Comparison of ENCODE assay signal across 36 cellular contexts in genomic region chr4:170049793-170050192, GRCh38. TPM values are rescaled to one million over a fixed set of nuclear protein-coding genes. Genes with fewer than 3 reads are reported as not detected.
"Had no signal": no experiment of that assay in that cellular context is flagged by ENCODE, and none has a peak within 500 bp of the region (broad histone marks: within the 10 kb centered on the region; RNA-seq: fewer than 3 reads in every experiment).

No MANE protein-coding gene starts in this region.

- H3K9me3 Mint-ChIP-seq: activated B cell treated with CpG ODN at 0.5 μM for 24 hours; activated CD4-positive, alpha-beta memory T cell treated with anti-CD3 and anti-CD28 coated beads for 36 hours; activated CD4-positive, alpha-beta T cell treated with anti-CD3 and anti-CD28 coated beads, Interleukin-2, amount 10 ng/mL, durations not matched to agents 24 days and 14 days; activated CD8-positive, alpha-beta T cell treated with anti-CD3 and anti-CD28 coated beads for 36 hours; activated naive CD4-positive, alpha-beta T cell treated with anti-CD3 and anti-CD28 coated beads for 36 hours; activated naive CD4-positive, alpha-beta T cell treated with anti-CD3 and anti-CD28 coated beads, Interleukin-2, amount 50 U/mL, for 72 hours; activated naive CD8-positive, alpha-beta T cell treated with anti-CD3 and anti-CD28 coated beads for 36 hours; activated T-cell treated with anti-CD3 and anti-CD28 coated beads, Interleukin-2, amount 50 U/mL, for 4 hours; activated T-cell treated with anti-CD3 and anti-CD28 coated beads, Interleukin-2, amount 50 U/mL, for 72 hours; activated T-helper 1 cell treated with anti-CD3 and anti-CD28 coated beads, Interleukin-12 subunit alpha, Interleukin-12 subunit beta, Interleukin-2, Interleukin-4 antibody, amounts not matched to agents 30 ng/mL and 10 ng/mL and 1 ng/mL, durations not matched to agents 14 hours and 24 hours and 36 hours; activated T-helper 17 cell treated with anti-CD3 and anti-CD28 coated beads, Interleukin-2, amount 50 U/mL, for 72 hours; central memory CD8-positive, alpha-beta T cell; T-helper 1 cell treated with Interleukin-12 subunit alpha and Interleukin-12 subunit beta and Interleukin-4 antibody, amounts not matched to agents 30 μg/mL and 1 μg/mL, for 36 hours; T-helper 2 cell treated with Interferon-gamma antibody and Interleukin-4, amounts not matched to agents 5 μg/mL and 100 μg/mL, for 36 hours had no signal

- H3K36me3 ChIP-seq: cardiac muscle cell had no signal

- DNase-seq: activated B cell treated with CpG ODN at 0.5 μM for 24 hours; activated CD4-positive, alpha-beta memory T cell treated with anti-CD3 and anti-CD28 coated beads for 36 hours; activated CD4-positive, alpha-beta T cell treated with anti-CD3 and anti-CD28 coated beads for 4 hours; activated CD4-positive, alpha-beta T cell treated with anti-CD3 and anti-CD28 coated beads, Interleukin-2, amount 10 ng/mL, durations not matched to agents 24 days and 14 days; activated CD4-positive, alpha-beta T cell treated with anti-CD3 and anti-CD28 coated beads, Interleukin-2, amount 50 U/mL, for 1 hour; activated CD4-positive, alpha-beta T cell treated with anti-CD3 and anti-CD28 coated beads, Interleukin-2, amount 50 U/mL, for 4 hours; activated CD4-positive, CD25-positive, alpha-beta regulatory T cell treated with anti-CD3 and anti-CD28 coated beads, Interleukin-2, amount 50 U/mL, for 72 hours; activated CD8-positive, alpha-beta memory T cell treated with anti-CD3 and anti-CD28 coated beads, Interleukin-2, amount 50 U/mL, for 4 hours; activated CD8-positive, alpha-beta T cell treated with anti-CD3 and anti-CD28 coated beads for 36 hours; activated effector memory CD4-positive, alpha-beta T cell treated with anti-CD3 and anti-CD28 coated beads, Interleukin-2, amount 50 U/mL, for 16 hours; activated gamma-delta T cell treated with Interleukin-2 at 50 U/mL for 16 hours; activated naive CD4-positive, alpha-beta T cell; activated naive CD4-positive, alpha-beta T cell treated with anti-CD3 and anti-CD28 coated beads for 36 hours; activated naive CD4-positive, alpha-beta T cell treated with anti-CD3 and anti-CD28 coated beads, Interleukin-2, amount 50 U/mL, for 16 hours; activated naive CD8-positive, alpha-beta T cell treated with anti-CD3 and anti-CD28 coated beads for 36 hours; activated T-cell treated with anti-CD3 and anti-CD28 coated beads for 4 hours; activated T-cell treated with anti-CD3 and anti-CD28 coated beads, Interleukin-2, amount 50 U/mL, for 1 hour; activated T-cell treated with anti-CD3 and anti-CD28 coated beads, Interleukin-2, amount 50 U/mL, for 4 hours; activated T-cell treated with anti-CD3 and anti-CD28 coated beads, Interleukin-2, amount 50 U/mL, for 72 hours; aorta; cerebellar nuclear complex; SW 1271; T-helper 1 cell; T-helper 2 cell; T-helper 9 cell had no signal

- H3K4me3 ChIP-seq: cardiac muscle cell had no signal

- ATAC-seq: activated CD8-positive, alpha-beta T cell treated with anti-CD3 and anti-CD28 coated beads for 36 hours; activated naive CD4-positive, alpha-beta T cell treated with anti-CD3 and anti-CD28 coated beads, Interleukin-2, amount 50 U/mL, for 72 hours; activated T-cell treated with anti-CD3 and anti-CD28 coated beads, Interleukin-2, amount 50 U/mL, for 4 hours; activated T-cell treated with anti-CD3 and anti-CD28 coated beads, Interleukin-2, amount 50 U/mL, for 72 hours; activated T-helper 17 cell treated with anti-CD3 and anti-CD28 coated beads, Interleukin-2, amount 50 U/mL, for 72 hours had no signal

- H3K4me1 Mint-ChIP-seq: activated B cell treated with CpG ODN at 0.5 μM for 24 hours; activated CD4-positive, alpha-beta T cell treated with anti-CD3 and anti-CD28 coated beads, Interleukin-2, amount 10 ng/mL, durations not matched to agents 24 days and 14 days; activated naive CD8-positive, alpha-beta T cell treated with anti-CD3 and anti-CD28 coated beads for 36 hours; activated T-helper 17 cell treated with anti-CD3 and anti-CD28 coated beads, Interleukin-2, amount 50 U/mL, for 72 hours; central memory CD8-positive, alpha-beta T cell had no signal

- H3K27me3 ChIP-seq: cardiac muscle cell had no signal

- H3K27ac ChIP-seq: cardiac muscle cell, VCaP had no signal

- H3K27ac Mint-ChIP-seq: activated B cell treated with CpG ODN at 0.5 μM for 24 hours; activated CD4-positive, alpha-beta memory T cell treated with anti-CD3 and anti-CD28 coated beads for 36 hours; activated CD4-positive, alpha-beta T cell treated with anti-CD3 and anti-CD28 coated beads, Interleukin-2, amount 10 ng/mL, durations not matched to agents 24 days and 14 days; activated CD8-positive, alpha-beta T cell treated with anti-CD3 and anti-CD28 coated beads for 36 hours; activated naive CD4-positive, alpha-beta T cell treated with anti-CD3 and anti-CD28 coated beads for 36 hours; activated naive CD4-positive, alpha-beta T cell treated with anti-CD3 and anti-CD28 coated beads, Interleukin-2, amount 50 U/mL, for 72 hours; activated naive CD8-positive, alpha-beta T cell treated with anti-CD3 and anti-CD28 coated beads for 36 hours; activated T-cell treated with anti-CD3 and anti-CD28 coated beads, Interleukin-2, amount 50 U/mL, for 72 hours; activated T-helper 1 cell treated with anti-CD3 and anti-CD28 coated beads, Interleukin-12 subunit alpha, Interleukin-12 subunit beta, Interleukin-2, Interleukin-4 antibody, amounts not matched to agents 30 ng/mL and 10 ng/mL and 1 ng/mL, durations not matched to agents 14 hours and 24 hours and 36 hours; activated T-helper 17 cell treated with anti-CD3 and anti-CD28 coated beads, Interleukin-2, amount 50 U/mL, for 72 hours; brain; T-helper 1 cell treated with Interleukin-12 subunit alpha and Interleukin-12 subunit beta and Interleukin-4 antibody, amounts not matched to agents 30 μg/mL and 1 μg/mL, for 36 hours; T-helper 2 cell treated with Interferon-gamma antibody and Interleukin-4, amounts not matched to agents 5 μg/mL and 100 μg/mL, for 36 hours had no signal

- H3K36me3 Mint-ChIP-seq: activated CD4-positive, alpha-beta memory T cell treated with anti-CD3 and anti-CD28 coated beads for 36 hours; activated naive CD4-positive, alpha-beta T cell treated with anti-CD3 and anti-CD28 coated beads, Interleukin-2, amount 50 U/mL, for 72 hours; activated naive CD8-positive, alpha-beta T cell treated with anti-CD3 and anti-CD28 coated beads for 36 hours; brain had no signal

- H3K4me3 Mint-ChIP-seq: activated B cell treated with CpG ODN at 0.5 μM for 24 hours; activated CD4-positive, alpha-beta memory T cell treated with anti-CD3 and anti-CD28 coated beads for 36 hours; activated CD4-positive, alpha-beta T cell treated with anti-CD3 and anti-CD28 coated beads, Interleukin-2, amount 10 ng/mL, durations not matched to agents 24 days and 14 days; activated CD8-positive, alpha-beta T cell treated with anti-CD3 and anti-CD28 coated beads for 36 hours; activated naive CD4-positive, alpha-beta T cell treated with anti-CD3 and anti-CD28 coated beads for 36 hours; activated naive CD8-positive, alpha-beta T cell treated with anti-CD3 and anti-CD28 coated beads for 36 hours; activated T-cell treated with anti-CD3 and anti-CD28 coated beads, Interleukin-2, amount 50 U/mL, for 4 hours; activated T-cell treated with anti-CD3 and anti-CD28 coated beads, Interleukin-2, amount 50 U/mL, for 72 hours; activated T-helper 1 cell treated with anti-CD3 and anti-CD28 coated beads, Interleukin-12 subunit alpha, Interleukin-12 subunit beta, Interleukin-2, Interleukin-4 antibody, amounts not matched to agents 30 ng/mL and 10 ng/mL and 1 ng/mL, durations not matched to agents 14 hours and 24 hours and 36 hours; activated T-helper 17 cell treated with anti-CD3 and anti-CD28 coated beads, Interleukin-2, amount 50 U/mL, for 72 hours; central memory CD8-positive, alpha-beta T cell; T-helper 1 cell treated with Interleukin-12 subunit alpha and Interleukin-12 subunit beta and Interleukin-4 antibody, amounts not matched to agents 30 μg/mL and 1 μg/mL, for 36 hours; T-helper 2 cell treated with Interferon-gamma antibody and Interleukin-4, amounts not matched to agents 5 μg/mL and 100 μg/mL, for 36 hours had no signal

- H3K27me3 Mint-ChIP-seq: activated CD4-positive, alpha-beta T cell treated with anti-CD3 and anti-CD28 coated beads, Interleukin-2, amount 10 ng/mL, durations not matched to agents 24 days and 14 days had no signal

- FAIRE-seq: bronchial epithelial cell, TTC549 had no signal

RNA-seq across cellular contexts. Expression of gene AADAT, which starts 40.0 kb away (rescaled TPM):
- total RNA-seq: activated B cell treated with CpG ODN at 0.5 μM for 24 hours; activated CD4-positive, alpha-beta memory T cell treated with anti-CD3 and anti-CD28 coated beads for 36 hours; activated CD4-positive, alpha-beta T cell treated with anti-CD3 and anti-CD28 coated beads, Interleukin-2, amount 10 ng/mL, durations not matched to agents 24 days and 14 days; activated CD8-positive, alpha-beta T cell treated with anti-CD3 and anti-CD28 coated beads for 36 hours; activated naive CD4-positive, alpha-beta T cell treated with anti-CD3 and anti-CD28 coated beads for 36 hours; activated naive CD4-positive, alpha-beta T cell treated with anti-CD3 and anti-CD28 coated beads, Interleukin-2, amount 50 U/mL, for 72 hours; activated T-cell treated with anti-CD3 and anti-CD28 coated beads, Interleukin-2, amount 50 U/mL, for 4 hours; activated T-helper 1 cell treated with anti-CD3 and anti-CD28 coated beads, Interleukin-12 subunit alpha, Interleukin-12 subunit beta, Interleukin-2, Interleukin-4 antibody, amounts not matched to agents 30 ng/mL and 10 ng/mL and 1 ng/mL, durations not matched to agents 14 hours and 24 hours and 36 hours; activated T-helper 17 cell treated with anti-CD3 and anti-CD28 coated beads, Interleukin-2, amount 50 U/mL, for 72 hours had no signal
